ENCODE assay signal across 9 cellular contexts in genomic region chr21:36747114-36747814, GRCh38. TPM values are rescaled to one million over a fixed set of nuclear protein-coding genes. Genes with fewer than 3 reads are reported as not detected.
DNase-seq lines count a peak whose midpoint lies in the region; TF ChIP-seq lines count a peak whose summit lies in the region.
"Had no signal": no experiment of that assay in that cellular context is flagged by ENCODE, and none has a peak within 500 bp of the region (broad histone marks: within the 10 kb centered on the region; RNA-seq: fewer than 3 reads in every experiment).

No MANE protein-coding gene starts in this region.

- peak overlapping the region; percentile 40 for H3K4me3 Mint-ChIP-seq in T-helper 1 cell treated with Interleukin-12 subunit alpha and Interleukin-12 subunit beta and Interleukin-4 antibody, amounts not matched to agents 30 μg/mL and 1 μg/mL, for 36 hours
- H3K4me3 Mint-ChIP-seq in immature natural killer cell = peak overlapping the region; percentile 34 to 82 (median 72)
- peak overlapping the region; percentile 67 for H3K4me3 Mint-ChIP-seq in stimulated activated naive CD8-positive, alpha-beta T cell treated with anti-CD3 and anti-CD28 coated beads, Interleukin-15, Interleukin-2, amounts not matched to agents 100 ng/mL and 50 ng/mL, for 24 hours

- H3K4me1 Mint-ChIP-seq in T-helper 1 cell treated with Interleukin-12 subunit alpha and Interleukin-12 subunit beta and Interleukin-4 antibody, amounts not matched to agents 30 μg/mL and 1 μg/mL, for 36 hours (ENCODE audit: low read depth) = peaks cover 3% of the 10 kb centered on the region
- peaks cover 17 to 19% of the 10 kb centered on the region in 2 donors for H3K4me1 Mint-ChIP-seq in immature natural killer cell
- peaks cover 15% of the 10 kb centered on the region for H3K4me1 Mint-ChIP-seq in stimulated activated naive CD8-positive, alpha-beta T cell treated with anti-CD3 and anti-CD28 coated beads, Interleukin-15, Interleukin-2, amounts not matched to agents 100 ng/mL and 50 ng/mL, for 24 hours (ENCODE audit: low read depth)

- in situ Hi-C loops in astrocyte of the spinal cord (cut with HindIII; ENCODE audit: low sequenced_read_pairs) = no loop called here

- H3K36me3 Mint-ChIP-seq in T-helper 1 cell treated with Interleukin-12 subunit alpha and Interleukin-12 subunit beta and Interleukin-4 antibody, amounts not matched to agents 30 μg/mL and 1 μg/mL, for 36 hours (ENCODE audit: low read depth) = no peaks in the 10 kb centered on the region
- peaks cover 18 to 28% (median 24%) of the 10 kb centered on the region in 3 donors for H3K36me3 Mint-ChIP-seq in immature natural killer cell
- peaks cover 12% of the 10 kb centered on the region for H3K36me3 Mint-ChIP-seq in stimulated activated naive CD8-positive, alpha-beta T cell treated with anti-CD3 and anti-CD28 coated beads, Interleukin-15, Interleukin-2, amounts not matched to agents 100 ng/mL and 50 ng/mL, for 24 hours (ENCODE audit: low read depth)

- no peak for DNase-seq in T-helper 1 cell
- DNase-seq in astrocyte of the spinal cord (ENCODE audit: low read depth, low spot score) = no peak
- DNase-seq in immature natural killer cell = no peak
- DNase-seq in NCI-H146 (lab: John Stamatoyannopoulos, UW) = no peak
- no peak for DNase-seq in activated CD4-positive, CD25-positive, alpha-beta regulatory T cell treated with anti-CD3 and anti-CD28 coated beads, Interleukin-2, amount 50 U/mL, for 72 hours
- DNase-seq in A172 (ENCODE audit: low spot score) = no peak
- DNase-seq: DMS79 had no signal

- H3K4me3 ChIP-seq in astrocyte of the spinal cord (ENCODE audit: low read depth, low read length) = peak overlapping the region; percentile 28

- peaks cover 65% of the 10 kb centered on the region for H3K27me3 Mint-ChIP-seq in T-helper 1 cell treated with Interleukin-12 subunit alpha and Interleukin-12 subunit beta and Interleukin-4 antibody, amounts not matched to agents 30 μg/mL and 1 μg/mL, for 36 hours (ENCODE audit: low read depth)
- peaks cover 13 to 24% (median 15%) of the 10 kb centered on the region in 3 donors for H3K27me3 Mint-ChIP-seq in immature natural killer cell (ENCODE audit: low read depth in 3 of 3)
- peaks cover 33% of the 10 kb centered on the region for H3K27me3 Mint-ChIP-seq in stimulated activated naive CD8-positive, alpha-beta T cell treated with anti-CD3 and anti-CD28 coated beads, Interleukin-15, Interleukin-2, amounts not matched to agents 100 ng/mL and 50 ng/mL, for 24 hours

- no peak overlapping the region for H3K27ac Mint-ChIP-seq in T-helper 1 cell treated with Interleukin-12 subunit alpha and Interleukin-12 subunit beta and Interleukin-4 antibody, amounts not matched to agents 30 μg/mL and 1 μg/mL, for 36 hours
- no peak overlapping the region for H3K27ac Mint-ChIP-seq in immature natural killer cell
- no peak overlapping the region for H3K27ac Mint-ChIP-seq in stimulated activated naive CD8-positive, alpha-beta T cell treated with anti-CD3 and anti-CD28 coated beads, Interleukin-15, Interleukin-2, amounts not matched to agents 100 ng/mL and 50 ng/mL, for 24 hours

- TF ChIP-seq CTCF in astrocyte of the spinal cord (IDR thresholded peaks at IDR 0.05; ENCODE audit: low read depth, low read length) = no peak

- H3K9me3 Mint-ChIP-seq in T-helper 1 cell treated with Interleukin-12 subunit alpha and Interleukin-12 subunit beta and Interleukin-4 antibody, amounts not matched to agents 30 μg/mL and 1 μg/mL, for 36 hours = no peaks in the 10 kb centered on the region
- H3K9me3 Mint-ChIP-seq in immature natural killer cell = no peaks in the 10 kb centered on the region
- no peaks in the 10 kb centered on the region for H3K9me3 Mint-ChIP-seq in stimulated activated naive CD8-positive, alpha-beta T cell treated with anti-CD3 and anti-CD28 coated beads, Interleukin-15, Interleukin-2, amounts not matched to agents 100 ng/mL and 50 ng/mL, for 24 hours

RNA-seq across cellular contexts. Expression of gene SIM2, which starts 48.3 kb away (rescaled TPM):
- not detected for polyA plus RNA-seq in immature natural killer cell
- 0.86 and 5.1 TPM in 2 replicates for total RNA-seq in A172 (2014; rRNA removed; shearing (Covaris generic))
